Comparison of ENCODE assay signal across 11 cellular contexts in the genomic region with DNA sequence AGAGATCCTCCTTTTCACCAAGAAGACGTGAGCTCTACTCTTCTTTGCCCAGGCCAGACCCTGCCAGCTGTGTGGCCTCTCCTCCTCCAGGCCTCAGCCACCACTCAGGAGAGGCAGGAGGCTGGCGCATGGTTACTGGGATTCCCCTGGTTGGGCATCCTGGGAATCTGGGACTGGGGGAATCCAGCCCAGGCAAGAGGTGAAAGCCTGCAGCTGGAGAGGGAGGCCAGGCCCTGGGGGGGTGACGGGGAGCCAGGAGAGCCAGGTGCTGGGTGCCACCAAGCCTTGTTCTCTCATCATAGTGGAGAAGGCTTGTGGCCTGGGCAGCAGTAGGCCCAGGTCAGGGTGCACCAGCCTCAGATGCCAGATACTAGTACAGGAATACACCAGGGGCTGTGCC. TPM values are rescaled to one million over a fixed set of nuclear protein-coding genes. Genes with fewer than 3 reads are reported as not detected.
A peak's percentile ranks its signal among the peaks of the same experiment; 100 is the strongest.
DNase-seq lines count a peak whose midpoint lies in the region; ATAC-seq, FAIRE-seq and TF ChIP-seq lines count a peak whose summit lies in the region.
"Had no signal": no experiment of that assay in that cellular context is flagged by ENCODE, and none has a peak within 500 bp of the region (broad histone marks: within the 10 kb centered on the region; RNA-seq: fewer than 3 reads in every experiment).

No MANE protein-coding gene starts in this region.

- H3K27ac Mint-ChIP-seq in astrocyte (ENCODE audit: unreplicated experiment) (peak overlapping the region; percentile 96), glutamatergic neuron (ENCODE audit: unreplicated experiment) (no peak overlapping the region)

- H3K9me3 ChIP-seq in IMR-90 (ENCODE audit: control insufficient read depth, insufficient read depth, low read length), result no peaks in the 10 kb centered on the region
- H3K9me3 ChIP-seq in astrocyte (ENCODE audit: insufficient read depth, low read depth, low read length), result no peaks in the 10 kb centered on the region
- H3K9me3 ChIP-seq in lung (ENCODE audit: control insufficient read depth in 2 of 2, insufficient read depth in 1 of 2, low read length in 1 of 2), result no peaks in the 10 kb centered on the region
- no peaks in the 10 kb centered on the region for H3K9me3 ChIP-seq in subcutaneous abdominal adipose tissue (ENCODE audit: control insufficient read depth in 5 of 5, low read length in 5 of 5)

- peak overlapping the region; percentile 84 for H2AK9ac ChIP-seq in IMR-90 (replicated peaks; ENCODE audit: low read depth, low read length, poor library complexity)

- H3K18ac ChIP-seq in IMR-90 (ENCODE audit: low read depth, low read length), result peak overlapping the region; percentile 26; the same call in 1 of the 2 replicates

- CTCF ChIA-PET in IMR-90 (lab: Yijun Ruan, JAX), result interaction anchor here (0.7 to 1.0 kb wide), 2 partner anchors 10 to 14 kb away, joined by 4 to 5 read pairs; no protein-coding TSS in a partner anchor

- 100% methylated on average over 1 of the region's 3 CpGs; no CpG with 5 or more reads in 1 of the 2 experiments for WGBS in IMR-90 (ENCODE audit: extremely low coverage in 2 of 2, insufficient read length in 1 of 2), 2 experiments
- WGBS in lung, 2 donors, result 63 to 72% methylated on average over 3 of the region's 3 CpGs

- ATAC-seq in IMR-90 (ENCODE audit: low read depth), result no peak
- no peak for ATAC-seq in lung (ENCODE audit: insufficient read depth, low FRiP score)

- peaks cover 11% of the 10 kb centered on the region for H3K36me3 Mint-ChIP-seq in astrocyte (ENCODE audit: low read depth, unreplicated experiment)
- peaks cover 4% of the 10 kb centered on the region for H3K36me3 Mint-ChIP-seq in glutamatergic neuron (ENCODE audit: unreplicated experiment)

- intact Hi-C loops in IMR-90 (cut with micrococcal nuclease), result no loop called here

- peak overlapping the region; percentile 36 to 55; a peak in 2 of 4 replicates for H4K8ac ChIP-seq in IMR-90 (ENCODE audit: low read depth in 2 of 2, low read length in 2 of 2)

- BruUV-seq in IMR-90 (replicated peaks; lab: Mats Ljungman, UMichigan), result no TSS peak

- peak overlapping the region; percentile 70; the same call in 1 of the 2 replicates for H4K91ac ChIP-seq in IMR-90 (ENCODE audit: insufficient read depth, low read depth, low read length)

- H3K4me1 ChIP-seq in IMR-90 (ENCODE audit: control insufficient read depth, insufficient read depth, low read length) (peaks cover 38% of the 10 kb centered on the region), astrocyte (ENCODE audit: insufficient read depth, low read length) (peaks cover 40% of the 10 kb centered on the region), lung (ENCODE audit: control insufficient read depth in 2 of 2, insufficient read depth in 2 of 2, low read length in 2 of 2) (peaks cover 19 to 64% of the 10 kb centered on the region in 2 donors), subcutaneous abdominal adipose tissue (ENCODE audit: control insufficient read depth in 5 of 5, insufficient read depth in 5 of 5, low read length in 5 of 5) (peaks cover 4 to 85% (median 50%) of the 10 kb centered on the region in 5 donors)

- H3K27ac ChIP-seq in IMR-90 (ENCODE audit: insufficient read depth, low read length) (peak overlapping the region; percentile 60), astrocyte (ENCODE audit: low read depth, low read length) (no peak overlapping the region), lung (ENCODE audit: low read depth in 1 of 2, low read length in 1 of 2) (peak overlapping the region; percentile 35 to 95), subcutaneous abdominal adipose tissue (ENCODE audit: low read depth, low read length) (peak overlapping the region; percentile 13)

- H2AK5ac ChIP-seq in IMR-90 (ENCODE audit: low read depth, low read length), result peak overlapping the region; percentile 87

- dilution Hi-C loops in IMR-90 (cut with HindIII; ENCODE audit: low sequenced_read_pairs, unreplicated experiment), result no loop called here

- TF ChIP-seq CTCF in IMR-90 (conservative IDR thresholded peaks at IDR 0.05; ENCODE audit: low read depth, low read length) (no peak), astrocyte (IDR thresholded peaks at IDR 0.05; ENCODE audit: insufficient read depth, low read depth, low read length) (no peak), lung (IDR thresholded peaks at IDR 0.05; ENCODE audit: control extremely low read depth, extremely low read depth) (no peak), glutamatergic neuron (IDR thresholded peaks at IDR 0.05; ENCODE audit: partially characterized antibody, unreplicated experiment) (no peak)

- H3K27me3 Mint-ChIP-seq in astrocyte (ENCODE audit: low read depth, unreplicated experiment), result no peaks in the 10 kb centered on the region
- H3K27me3 Mint-ChIP-seq in glutamatergic neuron (ENCODE audit: unreplicated experiment), result peaks cover 12% of the 10 kb centered on the region

- in situ Hi-C loops in IMR-90 (cut with MboI; ENCODE audit: low sequenced_read_pairs), result no loop called here

- no peak for TF ChIP-seq RAD21 in IMR-90 (IDR thresholded peaks at IDR 0.05; ENCODE audit: low read length)

- no peak overlapping the region for H3K4me2 ChIP-seq in IMR-90 (ENCODE audit: low read depth, low read length)
- H3K4me2 ChIP-seq in astrocyte (ENCODE audit: low read length), result peak overlapping the region; percentile 36

- H2BK15ac ChIP-seq in IMR-90 (ENCODE audit: low read depth, low read length), result no peak overlapping the region; the same call in 2 of the 3 replicates

- H3K56ac ChIP-seq in IMR-90 (ENCODE audit: extremely low read depth, insufficient read depth, low read length), result no peak overlapping the region

- peaks cover 26% of the 10 kb centered on the region for H3K79me2 ChIP-seq in astrocyte (ENCODE audit: insufficient read depth, low read length)

- H3K23ac ChIP-seq in IMR-90 (ENCODE audit: low read depth, low read length), result peak overlapping the region; percentile 77; the same call in 1 of the 2 replicates

- peaks cover 48% of the 10 kb centered on the region for H3K4me1 Mint-ChIP-seq in astrocyte (ENCODE audit: low read depth, unreplicated experiment)
- peaks cover 33% of the 10 kb centered on the region for H3K4me1 Mint-ChIP-seq in glutamatergic neuron (ENCODE audit: low read depth, unreplicated experiment)

- no peak for TF ChIP-seq POLR2A in IMR-90 (IDR thresholded peaks at IDR 0.05; ENCODE audit: low read depth, low read length)

- peak overlapping the region; percentile 66; the same call in 1 of the 2 replicates for H2BK120ac ChIP-seq in IMR-90 (ENCODE audit: low read depth, low read length)

- no peak for FAIRE-seq in astrocyte (lab: Jason Lieb, UNC)

- POLR2A ChIA-PET in IMR-90 (lab: Charles Lee; ENCODE audit: unreplicated experiment), result no interaction called here

- H4K20me1 ChIP-seq in IMR-90 (ENCODE audit: insufficient read depth, low read length) (peaks cover 3% of the 10 kb centered on the region; the same call in 1 of the 2 replicates), astrocyte (ENCODE audit: insufficient read depth, low read length) (peaks cover 10% of the 10 kb centered on the region)

- DNase-seq in IMR-90 (no peak), astrocyte (ENCODE audit: low read depth) (no peak), lung (ENCODE audit: low spot score) (no peak), activated gamma-delta T cell (lab: John Stamatoyannopoulos, UW) (no peak), glutamatergic neuron (no peak), NOMO-1 (lab: John Stamatoyannopoulos, UW; ENCODE audit: unreplicated experiment in 2 of 2) (no peak)
- no peak for DNase-seq in stimulated activated CD4-positive, alpha-beta T cell treated with anti-CD3 and anti-CD28 coated beads, Interleukin-4, amount 100 ng/mL, for 4 hours
- DNase-seq: DMS79, NCI-H1048 had no signal

- H3K9ac ChIP-seq in IMR-90 (ENCODE audit: low read depth, low read length) (peak overlapping the region; percentile 8; the same call in 1 of the 2 replicates), astrocyte (ENCODE audit: low read length) (peak overlapping the region; percentile 60), subcutaneous abdominal adipose tissue (ENCODE audit: low read length in 5 of 5) (peak overlapping the region in 2 of 5 donors; percentile 2 to 39)

- H3K14ac ChIP-seq in IMR-90 (replicated peaks; ENCODE audit: low read depth, low read length), result peak overlapping the region; percentile 60; the same call in 1 of the 2 replicates

- H3K9me1 ChIP-seq in IMR-90 (ENCODE audit: insufficient read depth, low read length), result peaks cover 34% of the 10 kb centered on the region

- peak overlapping the region; percentile 67 for H3K4ac ChIP-seq in IMR-90 (ENCODE audit: low read depth, low read length)

- H3K36me3 ChIP-seq in IMR-90 (ENCODE audit: control insufficient read depth, insufficient read depth, low read length) (peaks cover 19% of the 10 kb centered on the region), astrocyte (ENCODE audit: insufficient read depth, low read length) (peaks cover 3% of the 10 kb centered on the region), lung (ENCODE audit: control insufficient read depth in 2 of 2, insufficient read depth in 2 of 2, low read length in 2 of 2) (peaks cover 0 to 18% of the 10 kb centered on the region in 2 donors), subcutaneous abdominal adipose tissue (ENCODE audit: control insufficient read depth in 5 of 5, insufficient read depth in 5 of 5, low read length in 5 of 5) (peaks cover 0 to 2% (median 0%) of the 10 kb centered on the region in 5 donors)

- H2BK5ac ChIP-seq in IMR-90 (ENCODE audit: low read depth, low read length, poor library complexity, severe bottlenecking), result peak overlapping the region; percentile 87

- peaks cover 24 to 81% of the 10 kb centered on the region in 2 experiments; a peak in 3 of 4 replicates for H3K79me1 ChIP-seq in IMR-90 (ENCODE audit: low read depth in 1 of 2, low read length in 2 of 2)

- H3K4me3 Mint-ChIP-seq in astrocyte (ENCODE audit: unreplicated experiment) (no peak overlapping the region), glutamatergic neuron (ENCODE audit: unreplicated experiment) (no peak overlapping the region)

- H3K4me3 ChIP-seq in IMR-90 (ENCODE audit: insufficient read depth, low read depth, low read length), result no peak overlapping the region
- no peak overlapping the region for H3K4me3 ChIP-seq in astrocyte (ENCODE audit: insufficient read depth, low read depth, low read length)
- no peak overlapping the region for H3K4me3 ChIP-seq in lung
- H3K4me3 ChIP-seq in subcutaneous abdominal adipose tissue (ENCODE audit: low read depth in 1 of 5, low read length in 5 of 5), result no peak overlapping the region

- peaks cover 2% of the 10 kb centered on the region for H3K9me3 Mint-ChIP-seq in astrocyte (ENCODE audit: unreplicated experiment)
- peaks cover 11% of the 10 kb centered on the region for H3K9me3 Mint-ChIP-seq in glutamatergic neuron (ENCODE audit: unreplicated experiment)

- no peak overlapping the region for H2BK20ac ChIP-seq in IMR-90 (ENCODE audit: low read depth, low read length)

- no peak overlapping the region; the same call in 1 of the 2 replicates for H4K5ac ChIP-seq in IMR-90 (ENCODE audit: low read depth, low read length)

- peak overlapping the region; percentile 38 for H2AFZ ChIP-seq in IMR-90 (replicated peaks; ENCODE audit: low read length, poor library complexity)
- no peak overlapping the region for H2AFZ ChIP-seq in astrocyte (ENCODE audit: low read depth, low read length)

- H3K27me3 ChIP-seq in IMR-90 (ENCODE audit: control insufficient read depth, insufficient read depth, low read length), result no peaks in the 10 kb centered on the region
- no peaks in the 10 kb centered on the region for H3K27me3 ChIP-seq in astrocyte (ENCODE audit: insufficient read depth, low read length)
- no peaks in the 10 kb centered on the region for H3K27me3 ChIP-seq in lung (ENCODE audit: control insufficient read depth, insufficient read depth)
- no peaks in the 10 kb centered on the region for H3K27me3 ChIP-seq in subcutaneous abdominal adipose tissue (ENCODE audit: control insufficient read depth in 5 of 5, insufficient read depth in 4 of 5, low read length in 5 of 5)

RNA-seq across cellular contexts. Expression of gene CCDC9B, which starts 6.2 kb away (rescaled TPM):
- total RNA-seq in IMR-90 (2012; rRNA removed), result 19.7 and 30.0 TPM in 2 replicates
- 26.0 and 30.9 TPM in 2 replicates for polyA plus RNA-seq in IMR-90 (2012; rRNA removed)
- 7.0 and 19.7 TPM in 2 replicates for polyA plus RNA-seq in IMR-90 (2012; cell fraction: cytosol; rRNA removed)
- polyA plus RNA-seq in IMR-90 (2012; cell fraction: nucleus; rRNA removed; ENCODE audit: low replicate concordance), result 52.6 and 88.0 TPM in 2 replicates
- 9.8 and 10.1 TPM in 2 replicates for total RNA-seq in astrocyte
- total RNA-seq in lung, result 10 to 100 TPM in 1 of 2 donors, 1 to 10 TPM in 1; 4.4 to 42.1 TPM
- polyA plus RNA-seq in lung, result 10 to 100 TPM in 1 of 2 donors, 1 to 10 TPM in 1; 7.0 to 22.8 TPM
- total RNA-seq in glutamatergic neuron (ENCODE audit: unreplicated experiment), result 0.49 TPM

RNA-seq across cellular contexts. Expression of gene INAFM2, which starts 11.0 kb away (rescaled TPM):
- total RNA-seq in IMR-90 (2012; rRNA removed) (10.4 and 13.1 TPM in 2 replicates), astrocyte (39.2 and 41.2 TPM in 2 replicates), lung (10 to 100 TPM; 12.8 to 31.1 TPM), glutamatergic neuron (ENCODE audit: unreplicated experiment) (15.9 TPM)
- polyA plus RNA-seq in IMR-90 (2012; rRNA removed) (11.7 and 14.0 TPM in 2 replicates), lung (10 to 100 TPM; 18.4 to 19.7 TPM)
- 4.2 and 6.0 TPM in 2 replicates for polyA plus RNA-seq in IMR-90 (2012; cell fraction: cytosol; rRNA removed)
- polyA plus RNA-seq in IMR-90 (2012; cell fraction: nucleus; rRNA removed; ENCODE audit: low replicate concordance), result 6.6 and 18.3 TPM in 2 replicates

RNA-seq across cellular contexts. Expression of gene PHGR1, which starts 16.3 kb away (rescaled TPM):
- total RNA-seq in IMR-90 (2012; rRNA removed), result not detected in 2 replicates
- polyA plus RNA-seq in IMR-90 (2012; rRNA removed), result not detected in 2 replicates
- not detected in 2 replicates for polyA plus RNA-seq in IMR-90 (2012; cell fraction: cytosol; rRNA removed)
- not detected in 2 replicates for polyA plus RNA-seq in IMR-90 (2012; cell fraction: nucleus; rRNA removed; ENCODE audit: low replicate concordance)
- not detected in 2 replicates for total RNA-seq in astrocyte
- not detected for total RNA-seq in lung
- 1 to 10 TPM in 1 of 2 donors, under 1 TPM in 1; 0.84 to 1.0 TPM for polyA plus RNA-seq in lung
- total RNA-seq in glutamatergic neuron (ENCODE audit: unreplicated experiment), result not detected
- total RNA-seq: posterior vena cava had no signal

RNA-seq across cellular contexts. Expression of gene DISP2, which starts 23.5 kb away (rescaled TPM):
- under 0.01 and 0.36 TPM in 2 replicates for total RNA-seq in IMR-90 (2012; rRNA removed)
- polyA plus RNA-seq in IMR-90 (2012; rRNA removed), result 0.34 and 0.42 TPM in 2 replicates
- 0.22 and 0.55 TPM in 2 replicates for polyA plus RNA-seq in IMR-90 (2012; cell fraction: cytosol; rRNA removed)
- polyA plus RNA-seq in IMR-90 (2012; cell fraction: nucleus; rRNA removed; ENCODE audit: low replicate concordance), result 0.41 and 0.76 TPM in 2 replicates
- 1.5 and 3.7 TPM in 2 replicates for total RNA-seq in astrocyte
- total RNA-seq in lung, result 1 to 10 TPM in 1 of 2 donors, under 1 TPM in 1; 0.23 to 1.3 TPM
- polyA plus RNA-seq in lung, result 1 to 10 TPM in 1 of 2 donors, under 1 TPM in 1; 0.06 to 2.5 TPM
- total RNA-seq in glutamatergic neuron (ENCODE audit: unreplicated experiment), result 44.3 TPM

RNA-seq across cellular contexts. Expression of gene PLCB2, which starts 26.8 kb away (rescaled TPM):
- total RNA-seq in IMR-90 (2012; rRNA removed) (0.18 and 0.28 TPM in 2 replicates), astrocyte (1.7 and 3.7 TPM in 2 replicates), lung (10 to 100 TPM; 17.9 to 76.7 TPM), glutamatergic neuron (ENCODE audit: unreplicated experiment) (2.6 TPM)
- polyA plus RNA-seq in IMR-90 (2012; rRNA removed) (0.87 and 1.4 TPM in 2 replicates), lung (10 to 100 TPM; 47.5 to 54.9 TPM)
- polyA plus RNA-seq in IMR-90 (2012; cell fraction: cytosol; rRNA removed), result 0.45 and 0.78 TPM in 2 replicates
- polyA plus RNA-seq in IMR-90 (2012; cell fraction: nucleus; rRNA removed; ENCODE audit: low replicate concordance), result 2.8 and 3.8 TPM in 2 replicates
